In genomic region chr1:46413596-46413985, GRCh38 we compare ENCODE assay signal across 9 cellular contexts. TPM values are rescaled to one million over a fixed set of nuclear protein-coding genes. Genes with fewer than 3 reads are reported as not detected.
DNase-seq lines count a peak whose midpoint lies in the region; ATAC-seq and TF ChIP-seq lines count a peak whose summit lies in the region.
"Had no signal": no experiment of that assay in that cellular context is flagged by ENCODE, and none has a peak within 500 bp of the region (broad histone marks: within the 10 kb centered on the region; RNA-seq: fewer than 3 reads in every experiment).

No MANE protein-coding gene starts in this region.

- no peak overlapping the region for H3K4me2 ChIP-seq in mesenchymal stem cell (ENCODE audit: low read length, poor library complexity, severe bottlenecking)

- H2BK12ac ChIP-seq in mesenchymal stem cell (ENCODE audit: low read length in 2 of 2): no peak overlapping the region

- TF ChIP-seq CTCF in tibial artery (IDR thresholded peaks at IDR 0.05): no peak

- no peak overlapping the region for H2BK120ac ChIP-seq in mesenchymal stem cell (ENCODE audit: low read depth, low read length)

- H3K9ac ChIP-seq in mesenchymal stem cell (ENCODE audit: low read length): no peak overlapping the region

- no peak for ATAC-seq in GM21825 (IDR thresholded peaks at IDR 0.05; ENCODE audit: unreplicated experiment)

- H3K27ac ChIP-seq in mesenchymal stem cell (ENCODE audit: low read length, poor library complexity, severe bottlenecking) (no peak overlapping the region), tibial artery (no peak overlapping the region)
- H3K27ac ChIP-seq: SK-N-MC had no signal

- peak; percentile 50 for DNase-seq in SIG-M5 treated with dmso at 0.1 percent for 504 hours (lab: John Stamatoyannopoulos, UW; ENCODE audit: unreplicated experiment)
- DNase-seq in SIG-M5 (lab: John Stamatoyannopoulos, UW): no peak
- DNase-seq in HT1080 (ENCODE audit: low read depth): peak; percentile 36
- DNase-seq in activated T-helper 9 cell treated with anti-CD3 and anti-CD28 coated beads, Interleukin-2, amount 50 U/mL, for 16 hours (ENCODE audit: low read depth): peak; percentile 10
- DNase-seq in mesenchymal stem cell: peak; percentile 21
- no peak for DNase-seq in tibial artery
- no peak for DNase-seq in NCI-H1092 treated with DMSO at 0.1 percent for 48 hours (lab: John Stamatoyannopoulos, UW)

- H3K14ac ChIP-seq in mesenchymal stem cell (ENCODE audit: low read length in 2 of 2): peak overlapping the region in 1 of 2 experiments; percentile 35

- H3K36me3 ChIP-seq in mesenchymal stem cell (ENCODE audit: control insufficient read depth in 1 of 2, insufficient read depth in 2 of 2, low read depth in 1 of 2, low read length in 2 of 2) (no peaks in the 10 kb centered on the region), tibial artery (peaks cover 0 to 53% (median 0%) of the 10 kb centered on the region in 3 donors)

- no peak overlapping the region for H2AFZ ChIP-seq in mesenchymal stem cell (ENCODE audit: low read depth, low read length)

- H3K79me1 ChIP-seq in mesenchymal stem cell (replicated peaks; ENCODE audit: low read length, poor library complexity, severe bottlenecking): no peaks in the 10 kb centered on the region

- peaks cover 23 to 29% of the 10 kb centered on the region in 2 experiments for H3K27me3 ChIP-seq in mesenchymal stem cell (ENCODE audit: control insufficient read depth in 1 of 2, insufficient read depth in 1 of 2, low read length in 2 of 2)
- no peaks in the 10 kb centered on the region for H3K27me3 ChIP-seq in tibial artery

- no peak overlapping the region for H3K23ac ChIP-seq in mesenchymal stem cell (ENCODE audit: low read length in 2 of 2)

- H2BK15ac ChIP-seq in mesenchymal stem cell (ENCODE audit: low read depth, poor library complexity, severe bottlenecking): no peak overlapping the region

- intact Hi-C loops in tibial artery (cut with DNase I; ENCODE audit: low total_unique reads): no loop called here

- 78% methylated on average over 6 of the region's 7 CpGs for WGBS in mesenchymal stem cell

- H3K4ac ChIP-seq in mesenchymal stem cell (ENCODE audit: low read depth in 1 of 2, low read length in 2 of 2): no peak overlapping the region

- H4K91ac ChIP-seq in mesenchymal stem cell (ENCODE audit: low read length): no peak overlapping the region

- H3K9me3 ChIP-seq in mesenchymal stem cell (ENCODE audit: control insufficient read depth, low read length) (no peaks in the 10 kb centered on the region), tibial artery (no peaks in the 10 kb centered on the region)

- H3K18ac ChIP-seq in mesenchymal stem cell (ENCODE audit: low read depth in 1 of 2, low read length in 2 of 2): no peak overlapping the region

- H3K4me1 ChIP-seq in mesenchymal stem cell (ENCODE audit: control insufficient read depth, insufficient read depth, low read depth, low read length) (no peaks in the 10 kb centered on the region), tibial artery (no peaks in the 10 kb centered on the region)

- H3K4me3 ChIP-seq in mesenchymal stem cell (ENCODE audit: insufficient read depth in 1 of 2, low read depth in 1 of 2, low read length in 2 of 2) (no peak overlapping the region), tibial artery (no peak overlapping the region)
- H3K4me3 ChIP-seq: SK-N-MC had no signal

- no peak overlapping the region for H2BK5ac ChIP-seq in mesenchymal stem cell (ENCODE audit: low read depth, low read length, poor library complexity, severe bottlenecking)

- H4K8ac ChIP-seq in mesenchymal stem cell (ENCODE audit: low read length): no peak overlapping the region

- H2AK5ac ChIP-seq in mesenchymal stem cell (ENCODE audit: low read length, severe bottlenecking): no peak overlapping the region

RNA-seq across cellular contexts. Expression of gene FAAH, which starts 19.5 kb away (rescaled TPM):
- total RNA-seq in HT1080 (2014; rRNA removed; shearing (Covaris generic)): 0.33 and 0.35 TPM in 2 replicates
- polyA plus RNA-seq in HT1080 (2015; cell fraction: cytosol; rRNA removed): 0.26 TPM in 1 of 2 replicates, not detected in the other
- polyA plus RNA-seq in HT1080 (2015; cell fraction: nucleus; rRNA removed): 0.81 and 1.00 TPM in 2 replicates
- polyA plus RNA-seq in mesenchymal stem cell (2013, experiment 1 of 2): 0.48 TPM
- polyA plus RNA-seq in mesenchymal stem cell (2013, experiment 2 of 2): 0.58 TPM

Comparison
In these comparisons a context has a peak if more than half of its experiments do, and no peak if none do; other contexts are left out.
1. DNase-seq: peak in SIG-M5 treated with dmso at 0.1 percent for 504 hours (single experiment), HT1080 (single experiment), activated T-helper 9 cell treated with anti-CD3 and anti-CD28 coated beads, Interleukin-2, amount 50 U/mL, for 16 hours (single experiment) and mesenchymal stem cell (single experiment); none in SIG-M5 (single experiment), tibial artery (0 of 2) and NCI-H1092 treated with DMSO at 0.1 percent for 48 hours (single experiment).